In genomic region chr6:137043710-137044365, GRCh38 we compare ENCODE assay signal across 8 cellular contexts. TPM values are rescaled to one million over a fixed set of nuclear protein-coding genes. Genes with fewer than 3 reads are reported as not detected.
DNase-seq lines count a peak whose midpoint lies in the region; ATAC-seq and TF ChIP-seq lines count a peak whose summit lies in the region.

No MANE protein-coding gene starts in this region.

- H3K4me3 Mint-ChIP-seq in CD8-positive, alpha-beta memory T cell, result peak overlapping the region; percentile 76 to 87 (median 84)
- H3K4me3 Mint-ChIP-seq in activated B cell treated with CpG ODN at 0.5 μM for 24 hours (peak overlapping the region; percentile 81), neural crest cell (peak overlapping the region; percentile 71)

- TF ChIP-seq CTCF in activated B cell treated with CpG ODN at 0.5 μM for 24 hours (IDR thresholded peaks at IDR 0.05) (no peak), foreskin fibroblast (IDR thresholded peaks at IDR 0.05; ENCODE audit: low read depth, low read length) (no peak), neural crest cell (conservative IDR thresholded peaks at IDR 0.05) (no peak)

- peak in 2 of 5 donors; percentile 1 for DNase-seq in CD8-positive, alpha-beta memory T cell
- no peak for DNase-seq in H7
- no peak for DNase-seq in activated B cell treated with CpG ODN at 0.5 μM for 24 hours
- DNase-seq in foreskin fibroblast, result peak; percentile 30 to 70
- peak; percentile 10 for DNase-seq in neural crest cell (ENCODE audit: low read depth, low spot score)

- peak overlapping the region; percentile 25 for H3K4me3 ChIP-seq in CD8-positive, alpha-beta memory T cell (ENCODE audit: low read length)
- H3K4me3 ChIP-seq in H7 (ENCODE audit: insufficient read depth, low read depth, low read length) (peak overlapping the region; percentile 63), foreskin fibroblast (ENCODE audit: low read depth in 1 of 2, low read length in 2 of 2) (peak overlapping the region; percentile 74 to 78)

- peaks cover 0 to 6% (median 0%) of the 10 kb centered on the region in 5 donors for H3K9me3 Mint-ChIP-seq in CD8-positive, alpha-beta memory T cell
- H3K9me3 Mint-ChIP-seq in activated B cell treated with CpG ODN at 0.5 μM for 24 hours, result no peaks in the 10 kb centered on the region
- H3K9me3 Mint-ChIP-seq in neural crest cell, result peaks cover 8% of the 10 kb centered on the region

- ATAC-seq in activated B cell treated with CpG ODN at 0.5 μM for 24 hours (ENCODE audit: low read depth), result peak; percentile 21
- no peak for ATAC-seq in GM19328 (IDR thresholded peaks at IDR 0.05; ENCODE audit: unreplicated experiment)
- ATAC-seq in GM19455 (IDR thresholded peaks at IDR 0.05; ENCODE audit: unreplicated experiment), result no peak
- no peak for ATAC-seq in HG02623 (IDR thresholded peaks at IDR 0.05; ENCODE audit: unreplicated experiment)

- no peak overlapping the region for H3K27ac ChIP-seq in CD8-positive, alpha-beta memory T cell (ENCODE audit: low read depth, low read length)

- H3K36me3 Mint-ChIP-seq in CD8-positive, alpha-beta memory T cell, result no peaks in the 10 kb centered on the region
- H3K36me3 Mint-ChIP-seq in activated B cell treated with CpG ODN at 0.5 μM for 24 hours (ENCODE audit: low read depth) (no peaks in the 10 kb centered on the region), neural crest cell (ENCODE audit: low read depth) (peaks cover 5% of the 10 kb centered on the region)

- CTCF ChIA-PET in CD8-positive, alpha-beta memory T cell (lab: Charles Lee), result interaction anchor here (0.9 to 1.2 kb wide), 2 partner anchors 9 to 10 kb away, joined by 3 read pairs; no protein-coding TSS in a partner anchor
- CTCF ChIA-PET in activated B cell treated with CpG ODN at 0.5 μM for 24 hours (lab: Charles Lee), result no interaction called here

- H3K27ac Mint-ChIP-seq in CD8-positive, alpha-beta memory T cell, result no peak overlapping the region
- H3K27ac Mint-ChIP-seq in activated B cell treated with CpG ODN at 0.5 μM for 24 hours (no peak overlapping the region), neural crest cell (ENCODE audit: unreplicated experiment) (no peak overlapping the region)

- peaks cover 64 to 88% of the 10 kb centered on the region in 2 donors for H3K27me3 Mint-ChIP-seq in CD8-positive, alpha-beta memory T cell
- peaks cover 67% of the 10 kb centered on the region for H3K27me3 Mint-ChIP-seq in activated B cell treated with CpG ODN at 0.5 μM for 24 hours
- peaks cover 92% of the 10 kb centered on the region for H3K27me3 Mint-ChIP-seq in neural crest cell (ENCODE audit: low read depth)

- intact Hi-C loops in activated B cell treated with CpG ODN at 0.5 μM for 24 hours (cut with micrococcal nuclease), result no loop called here

- H3K27me3 ChIP-seq in CD8-positive, alpha-beta memory T cell (ENCODE audit: insufficient read depth, low read length, poor library complexity, severe bottlenecking), result peaks cover 29% of the 10 kb centered on the region
- peaks cover 33% of the 10 kb centered on the region for H3K27me3 ChIP-seq in H7 (ENCODE audit: control insufficient read depth, insufficient read depth, low read length)

- POLR2A ChIA-PET in CD8-positive, alpha-beta memory T cell (lab: Charles Lee), result no interaction called here
- POLR2A ChIA-PET in activated B cell treated with CpG ODN at 0.5 μM for 24 hours (lab: Charles Lee), result interaction anchor here (0.7 kb wide), 1 partner anchor 755 kb away, joined by 4 read pairs; no protein-coding TSS in a partner anchor

- no peaks in the 10 kb centered on the region for H3K9me3 ChIP-seq in CD8-positive, alpha-beta memory T cell (ENCODE audit: low read length)

- H3K36me3 ChIP-seq in CD8-positive, alpha-beta memory T cell (ENCODE audit: insufficient read depth, low read length), result no peaks in the 10 kb centered on the region
- H3K36me3 ChIP-seq in H7 (replicated peaks; ENCODE audit: control insufficient read depth, insufficient read depth, low read length), result no peaks in the 10 kb centered on the region

- H3K4me1 Mint-ChIP-seq in CD8-positive, alpha-beta memory T cell, result peaks cover 7 to 12% (median 11%) of the 10 kb centered on the region in 3 donors
- H3K4me1 Mint-ChIP-seq in activated B cell treated with CpG ODN at 0.5 μM for 24 hours (peaks cover 6% of the 10 kb centered on the region), neural crest cell (peaks cover 4% of the 10 kb centered on the region)

- no peaks in the 10 kb centered on the region for H3K4me1 ChIP-seq in CD8-positive, alpha-beta memory T cell (ENCODE audit: insufficient read depth, low read length)

RNA-seq across cellular contexts. Expression of gene IL20RA, which starts 0.9 kb away (rescaled TPM):
- total RNA-seq in CD8-positive, alpha-beta memory T cell, result not detected
- not detected for polyA plus RNA-seq in CD8-positive, alpha-beta memory T cell
- 0.26 and 0.28 TPM in 2 replicates for total RNA-seq in H7 (2014; rRNA removed; shearing (Covaris generic))
- total RNA-seq in activated B cell treated with CpG ODN at 0.5 μM for 24 hours (not detected in 2 replicates), neural crest cell (not detected in 2 replicates)

Comparison
In these comparisons a context has a peak if more than half of its experiments do, and no peak if none do; other contexts are left out.
1. DNase-seq: peak in foreskin fibroblast (2 of 2) and neural crest cell (single experiment); none in H7 (single experiment) and activated B cell treated with CpG ODN at 0.5 μM for 24 hours (single experiment).
2. H3K4me3 ChIP-seq: peak in every context shown above with its lines; median percentile 76 in foreskin fibroblast; 63 in H7; 25 in CD8-positive, alpha-beta memory T cell.
3. Peak in every context shown above with its lines, with median percentiles within 50 percentile points of each other: H3K4me3 Mint-ChIP-seq.